9 cellular contexts compared by ENCODE assay signal in the genomic region with DNA sequence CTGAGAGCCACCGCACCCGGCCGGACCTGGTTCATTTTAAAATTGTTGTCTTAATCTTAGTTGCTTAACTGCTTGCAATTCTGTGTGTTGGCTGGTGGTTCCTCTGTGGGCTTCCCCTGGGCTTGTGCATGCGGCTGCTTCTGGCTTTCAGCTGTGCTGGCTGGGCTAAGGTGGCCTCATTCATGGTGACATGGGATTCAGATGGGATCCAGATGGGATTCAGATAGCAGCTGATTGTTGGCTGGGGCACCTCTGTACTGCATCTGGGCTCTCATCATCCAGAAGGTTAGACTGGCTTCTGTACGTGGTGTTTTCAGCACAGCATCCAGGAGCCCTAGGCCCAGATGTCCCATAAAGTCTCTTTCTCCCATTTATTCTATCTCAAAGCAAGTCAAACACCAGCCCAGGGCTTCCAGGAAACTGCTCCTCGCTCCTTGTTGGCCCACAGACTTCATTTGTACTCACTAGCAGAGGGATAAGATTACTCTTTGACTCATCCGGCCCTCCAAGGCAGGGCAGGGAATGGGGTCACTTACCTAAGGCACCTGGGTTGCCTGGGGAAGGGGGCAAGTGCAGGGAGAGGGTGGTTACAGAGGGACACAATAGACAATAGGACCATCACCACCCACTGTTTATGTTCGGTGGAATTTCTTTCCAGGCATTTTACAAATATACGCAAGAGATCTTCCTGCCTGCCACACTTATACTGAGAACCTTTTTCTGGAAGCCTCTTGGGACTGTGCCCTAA. TPM values are rescaled to one million over a fixed set of nuclear protein-coding genes. Genes with fewer than 3 reads are reported as not detected.
DNase-seq lines count a peak whose midpoint lies in the region; ATAC-seq, FAIRE-seq and TF ChIP-seq lines count a peak whose summit lies in the region.
"Had no signal": no experiment of that assay in that cellular context is flagged by ENCODE, and none has a peak within 500 bp of the region (broad histone marks: within the 10 kb centered on the region; RNA-seq: fewer than 3 reads in every experiment).

No MANE protein-coding gene starts in this region.

- in situ Hi-C loops in HepG2 (cut with HindIII; ENCODE audit: extremely low pct_ligation_motif_present, low pct_unique_long_range_greater_than_20kb), result no loop called here

- H2AFZ ChIP-seq in HepG2 (ENCODE audit: low read length), result no peak overlapping the region

- H3K9me3 ChIP-seq in HepG2 (ENCODE audit: low read length) (no peaks in the 10 kb centered on the region), right lobe of liver (no peaks in the 10 kb centered on the region), mesodermal cell (ENCODE audit: control insufficient read depth, low read length) (no peaks in the 10 kb centered on the region)
- H3K9me3 ChIP-seq: Peyer's patch had no signal

- no peak for TF ChIP-seq CTCF in HepG2 (CRISPR knock-in tag; IDR thresholded peaks at IDR 0.05)
- TF ChIP-seq CTCF in right lobe of liver (IDR thresholded peaks at IDR 0.05), result no peak
- TF ChIP-seq CTCF in choroid plexus epithelial cell (conservative IDR thresholded peaks at IDR 0.05; ENCODE audit: low read depth, low read length), result no peak

- peak; percentile 47 for DNase-seq in HepG2 (ENCODE audit: low spot score)
- no peak for DNase-seq in right lobe of liver
- peak; percentile 29 for DNase-seq in choroid plexus epithelial cell (ENCODE audit: low read depth)
- DNase-seq in ureter (ENCODE audit: low spot score), result no peak
- DNase-seq in epidermal melanocyte (ENCODE audit: insufficient read length, low spot score), result no peak
- no peak for DNase-seq in stimulated activated CD4-positive, alpha-beta T cell treated with anti-CD3 and anti-CD28 coated beads, Interleukin-2, amount 100 ng/mL, for 48 hours
- no peak for DNase-seq in GM12891 (ENCODE audit: insufficient read length, low spot score)
- DNase-seq: Peyer's patch had no signal

- BruUV-seq in HepG2 (replicated peaks; lab: Mats Ljungman, UMichigan), result no TSS peak

- H3K9ac ChIP-seq in HepG2 (ENCODE audit: insufficient read depth, low read depth, low read length), result peak overlapping the region; percentile 3; the same call in 1 of the 2 replicates

- POLR2A ChIA-PET in HepG2 (lab: Yijun Ruan, JAX), result interaction anchor here (1.9 kb wide), 1 partner anchor 10 kb away, joined by 8 read pairs; a partner anchor contains a TSS

- TF ChIP-seq EP300 in HepG2 (IDR thresholded peaks at IDR 0.05; ENCODE audit: low read depth in 2 of 2, low read length in 2 of 2) (no peak), HepG2 (CRISPR knock-in tag; IDR thresholded peaks at IDR 0.05; ENCODE audit: borderline replicate concordance) (no peak)

- no peak for FAIRE-seq in HepG2 (lab: Jason Lieb, UNC)
- no peak for FAIRE-seq in GM12891 (lab: Jason Lieb, UNC)

- no peak overlapping the region for H3K4me3 ChIP-seq in HepG2 (replicated peaks in 1 of 3; ENCODE audit: insufficient read depth in 1 of 3, low read depth in 2 of 3, low read length in 3 of 3)
- no peak overlapping the region for H3K4me3 ChIP-seq in right lobe of liver
- H3K4me3 ChIP-seq in choroid plexus epithelial cell (ENCODE audit: low read depth, low read length), result no peak overlapping the region
- H3K4me3 ChIP-seq in mesodermal cell (ENCODE audit: extremely low read depth, insufficient read depth, low read length, poor library complexity, severe bottlenecking), result no peak overlapping the region
- H3K4me3 ChIP-seq: Peyer's patch had no signal

- H3K36me3 ChIP-seq in HepG2 (replicated peaks in 1 of 2; ENCODE audit: control insufficient read depth in 1 of 2, insufficient read depth in 2 of 2, low read length in 2 of 2) (no peaks in the 10 kb centered on the region), right lobe of liver (no peaks in the 10 kb centered on the region), mesodermal cell (ENCODE audit: control insufficient read depth, insufficient read depth, low read length) (peaks cover 4% of the 10 kb centered on the region)
- H3K36me3 ChIP-seq: Peyer's patch had no signal

- TF ChIP-seq POLR2A in HepG2 (IDR thresholded peaks at IDR 0.05; ENCODE audit: insufficient read depth in 1 of 2, low read depth in 2 of 2, low read length in 2 of 2), result no peak
- no peak for TF ChIP-seq POLR2A in right lobe of liver (IDR thresholded peaks at IDR 0.05)
- no peak for TF ChIP-seq POLR2A in GM12891 (IDR thresholded peaks at IDR 0.05; ENCODE audit: low read depth, low read length)

- H3K4me2 ChIP-seq in HepG2 (ENCODE audit: low read depth, low read length), result peak overlapping the region; percentile 36

- peaks cover 75% of the 10 kb centered on the region for H3K4me1 ChIP-seq in HepG2 (ENCODE audit: insufficient read depth, low read length)
- H3K4me1 ChIP-seq in right lobe of liver, result peaks cover 0 to 12% (median 3%) of the 10 kb centered on the region in 4 donors
- H3K4me1 ChIP-seq in mesodermal cell (ENCODE audit: control insufficient read depth, insufficient read depth, low read length, poor library complexity, severe bottlenecking), result peaks cover 17% of the 10 kb centered on the region

- peak overlapping the region; percentile 9 for H3K27ac ChIP-seq in HepG2 (ENCODE audit: extremely low read length, insufficient read depth, low read length)
- H3K27ac ChIP-seq in right lobe of liver, result no peak overlapping the region
- H3K27ac ChIP-seq in mesodermal cell (ENCODE audit: low read depth, low read length, severe bottlenecking), result peak overlapping the region; percentile 66

- intact Hi-C loops in HepG2 (cut with micrococcal nuclease; ENCODE audit: unreplicated experiment) (no loop called here), right lobe of liver (cut with DNase I) (no loop called here)

- no peak for ATAC-seq in HepG2
- no peak for ATAC-seq in right lobe of liver

- no peak for TF ChIP-seq RAD21 in HepG2 (CRISPR knock-in tag; IDR thresholded peaks at IDR 0.05)

- WGBS in HepG2 (ENCODE audit: low lambda C conversion rate), result 50% methylated on average over 9 of the region's 9 CpGs
- WGBS in right lobe of liver (ENCODE audit: insufficient coverage, low coverage, low lambda C conversion rate, missing lambda C conversion rate), result 72% methylated on average over 8 of the region's 9 CpGs
- WGBS in mesodermal cell (ENCODE audit: insufficient coverage in 2 of 2), 2 experiments, result 74 to 77% methylated on average over 5 to 7 of the region's 9 CpGs

- H3K27me3 ChIP-seq in HepG2 (ENCODE audit: control insufficient read depth in 1 of 2, insufficient read depth in 2 of 2, low read length in 2 of 2) (no peaks in the 10 kb centered on the region), right lobe of liver (no peaks in the 10 kb centered on the region)
- H3K27me3 ChIP-seq: Peyer's patch had no signal

- CTCF ChIA-PET in HepG2 (lab: Yijun Ruan, JAX; ENCODE audit: low intra/inter-chr PET ratio, low total read pairs), result no interaction called here

- no peaks in the 10 kb centered on the region for H3K79me2 ChIP-seq in HepG2 (ENCODE audit: insufficient read depth, low read length)

- H4K20me1 ChIP-seq in HepG2 (ENCODE audit: insufficient read depth, low read length), result no peaks in the 10 kb centered on the region

RNA-seq across cellular contexts. Expression of a gene that starts 10.2 kb away (rescaled TPM):
- total RNA-seq in HepG2 (2016; rRNA removed; fragmentation: Illumina TruSeq; extraction: Trizol), result 21.4 and 30.5 TPM in 2 replicates
- 17.9 and 19.8 TPM in 2 replicates for total RNA-seq in HepG2 (2016; cell fraction: cytosol; rRNA removed; fragmentation: Illumina TruSeq; extraction: Trizol; ENCODE audit: low read depth)
- total RNA-seq in HepG2 (2016; cell fraction: insoluble cytoplasmic fraction; rRNA removed; fragmentation: Illumina TruSeq; extraction: Trizol), result 16.4 and 29.4 TPM in 2 replicates
- 40.2 and 46.0 TPM in 2 replicates for total RNA-seq in HepG2 (2016; cell fraction: membrane; rRNA removed; fragmentation: Illumina TruSeq; extraction: Trizol)
- 19.8 and 24.1 TPM in 2 replicates for total RNA-seq in HepG2 (2016; cell fraction: nucleus; rRNA removed; fragmentation: Illumina TruSeq; extraction: Trizol)
- 93.9 and 105 TPM in 2 replicates for polyA plus RNA-seq in HepG2 (2011; rRNA removed)
- polyA plus RNA-seq in HepG2 (2011; cell fraction: cytosol; rRNA removed), result 58.6 and 81.5 TPM in 2 replicates
- polyA plus RNA-seq in HepG2 (2011; cell fraction: nucleus; rRNA removed), result 45.3 and 46.9 TPM in 2 replicates
- 29.0 and 44.1 TPM in 2 replicates for polyA plus RNA-seq in HepG2 (2012)
- polyA plus RNA-seq in HepG2 (2016; cell fraction: cytosol; fragmentation: Illumina TruSeq; extraction: Trizol; ENCODE audit: low read depth), result 31.6 and 35.7 TPM in 2 replicates
- polyA plus RNA-seq in HepG2 (2016; cell fraction: insoluble cytoplasmic fraction; fragmentation: Illumina TruSeq; extraction: Trizol; ENCODE audit: low read depth), result 33.1 and 37.1 TPM in 2 replicates
- polyA plus RNA-seq in HepG2 (2016; cell fraction: membrane; fragmentation: Illumina TruSeq; extraction: Trizol; ENCODE audit: low read depth), result 65.7 and 67.3 TPM in 2 replicates
- polyA plus RNA-seq in HepG2 (2016; cell fraction: nucleus; fragmentation: Illumina TruSeq; extraction: Trizol; ENCODE audit: insufficient read depth, low read depth), result 60.4 and 64.9 TPM in 2 replicates
- polyA minus RNA-seq in HepG2 (2011; rRNA and poly(A)+ RNA removed; ENCODE audit: low replicate concordance), result 171 and 190 TPM in 2 replicates
- polyA minus RNA-seq in HepG2 (2011; cell fraction: cytosol; rRNA and poly(A)+ RNA removed), result 44.9 and 49.0 TPM in 2 replicates
- polyA minus RNA-seq in HepG2 (2011; cell fraction: nucleus; rRNA and poly(A)+ RNA removed), result 12.5 and 14.5 TPM in 2 replicates
- 10 to 100 TPM in 5 of 6 experiments, 1 to 10 TPM in 1; 6.9 to 25.3 (median 13.7) TPM for total RNA-seq in right lobe of liver
- 40.5 TPM for polyA plus RNA-seq in mesodermal cell (2013, experiment 1 of 2)
- polyA plus RNA-seq in mesodermal cell (2013, experiment 2 of 2), result 35.7 TPM
- 31.3 TPM for total RNA-seq in ureter
- polyA plus RNA-seq in GM12891 (2012; ENCODE audit: low read depth, missing spikeins), result 10.1 TPM

RNA-seq across cellular contexts. Expression of a gene that starts 26.9 kb away (rescaled TPM):
- total RNA-seq in HepG2 (2016; rRNA removed; fragmentation: Illumina TruSeq; extraction: Trizol) (12.1 and 18.5 TPM in 2 replicates), right lobe of liver (100 to 1,000 TPM; 130 to 182 (median 152) TPM), ureter (59.3 TPM)
- total RNA-seq in HepG2 (2016; cell fraction: cytosol; rRNA removed; fragmentation: Illumina TruSeq; extraction: Trizol; ENCODE audit: low read depth), result 9.1 and 9.9 TPM in 2 replicates
- 11.0 and 17.4 TPM in 2 replicates for total RNA-seq in HepG2 (2016; cell fraction: insoluble cytoplasmic fraction; rRNA removed; fragmentation: Illumina TruSeq; extraction: Trizol)
- 19.9 and 21.0 TPM in 2 replicates for total RNA-seq in HepG2 (2016; cell fraction: membrane; rRNA removed; fragmentation: Illumina TruSeq; extraction: Trizol)
- total RNA-seq in HepG2 (2016; cell fraction: nucleus; rRNA removed; fragmentation: Illumina TruSeq; extraction: Trizol), result 8.1 and 9.8 TPM in 2 replicates
- 28.2 and 43.0 TPM in 2 replicates for polyA plus RNA-seq in HepG2 (2011; rRNA removed)
- 31.3 and 41.1 TPM in 2 replicates for polyA plus RNA-seq in HepG2 (2011; cell fraction: cytosol; rRNA removed)
- 47.8 and 49.8 TPM in 2 replicates for polyA plus RNA-seq in HepG2 (2011; cell fraction: nucleus; rRNA removed)
- polyA plus RNA-seq in HepG2 (2012), result 33.9 and 49.4 TPM in 2 replicates
- polyA plus RNA-seq in HepG2 (2016; cell fraction: cytosol; fragmentation: Illumina TruSeq; extraction: Trizol; ENCODE audit: low read depth), result 8.7 and 9.3 TPM in 2 replicates
- 24.7 and 26.6 TPM in 2 replicates for polyA plus RNA-seq in HepG2 (2016; cell fraction: insoluble cytoplasmic fraction; fragmentation: Illumina TruSeq; extraction: Trizol; ENCODE audit: low read depth)
- 16.8 and 19.0 TPM in 2 replicates for polyA plus RNA-seq in HepG2 (2016; cell fraction: membrane; fragmentation: Illumina TruSeq; extraction: Trizol; ENCODE audit: low read depth)
- 21.1 and 24.6 TPM in 2 replicates for polyA plus RNA-seq in HepG2 (2016; cell fraction: nucleus; fragmentation: Illumina TruSeq; extraction: Trizol; ENCODE audit: insufficient read depth, low read depth)
- polyA minus RNA-seq in HepG2 (2011; rRNA and poly(A)+ RNA removed; ENCODE audit: low replicate concordance), result 12.1 and 28.5 TPM in 2 replicates
- 56.9 and 63.6 TPM in 2 replicates for polyA minus RNA-seq in HepG2 (2011; cell fraction: cytosol; rRNA and poly(A)+ RNA removed)
- polyA minus RNA-seq in HepG2 (2011; cell fraction: nucleus; rRNA and poly(A)+ RNA removed), result 21.4 and 26.7 TPM in 2 replicates
- polyA plus RNA-seq in mesodermal cell (2013, experiment 1 of 2), result 23.6 TPM
- polyA plus RNA-seq in mesodermal cell (2013, experiment 2 of 2), result 19.7 TPM
- 0.60 TPM for polyA plus RNA-seq in GM12891 (2012; ENCODE audit: low read depth, missing spikeins)

RNA-seq across cellular contexts. Expression of a gene that starts 50.8 kb away (rescaled TPM):
- total RNA-seq in HepG2 (2016; rRNA removed; fragmentation: Illumina TruSeq; extraction: Trizol) (81.3 and 85.1 TPM in 2 replicates), right lobe of liver (10 to 100 TPM; 38.2 to 49.4 (median 44.3) TPM), ureter (120 TPM)
- 39.8 and 41.0 TPM in 2 replicates for total RNA-seq in HepG2 (2016; cell fraction: cytosol; rRNA removed; fragmentation: Illumina TruSeq; extraction: Trizol; ENCODE audit: low read depth)
- 75.7 and 82.4 TPM in 2 replicates for total RNA-seq in HepG2 (2016; cell fraction: insoluble cytoplasmic fraction; rRNA removed; fragmentation: Illumina TruSeq; extraction: Trizol)
- total RNA-seq in HepG2 (2016; cell fraction: membrane; rRNA removed; fragmentation: Illumina TruSeq; extraction: Trizol), result 77.9 and 85.1 TPM in 2 replicates
- 90.9 and 96.1 TPM in 2 replicates for total RNA-seq in HepG2 (2016; cell fraction: nucleus; rRNA removed; fragmentation: Illumina TruSeq; extraction: Trizol)
- polyA plus RNA-seq in HepG2 (2011; rRNA removed), result 102 and 132 TPM in 2 replicates
- 86.6 and 115 TPM in 2 replicates for polyA plus RNA-seq in HepG2 (2011; cell fraction: cytosol; rRNA removed)
- 112 and 127 TPM in 2 replicates for polyA plus RNA-seq in HepG2 (2011; cell fraction: nucleus; rRNA removed)
- polyA plus RNA-seq in HepG2 (2012), result 131 and 175 TPM in 2 replicates
- polyA plus RNA-seq in HepG2 (2016; cell fraction: cytosol; fragmentation: Illumina TruSeq; extraction: Trizol; ENCODE audit: low read depth), result 88.5 and 88.7 TPM in 2 replicates
- 203 and 260 TPM in 2 replicates for polyA plus RNA-seq in HepG2 (2016; cell fraction: insoluble cytoplasmic fraction; fragmentation: Illumina TruSeq; extraction: Trizol; ENCODE audit: low read depth)
- polyA plus RNA-seq in HepG2 (2016; cell fraction: membrane; fragmentation: Illumina TruSeq; extraction: Trizol; ENCODE audit: low read depth), result 179 and 185 TPM in 2 replicates
- 152 and 171 TPM in 2 replicates for polyA plus RNA-seq in HepG2 (2016; cell fraction: nucleus; fragmentation: Illumina TruSeq; extraction: Trizol; ENCODE audit: insufficient read depth, low read depth)
- polyA minus RNA-seq in HepG2 (2011; rRNA and poly(A)+ RNA removed; ENCODE audit: low replicate concordance), result 54.3 and 62.1 TPM in 2 replicates
- 50.5 and 51.3 TPM in 2 replicates for polyA minus RNA-seq in HepG2 (2011; cell fraction: cytosol; rRNA and poly(A)+ RNA removed)
- polyA minus RNA-seq in HepG2 (2011; cell fraction: nucleus; rRNA and poly(A)+ RNA removed), result 273 and 299 TPM in 2 replicates
- polyA plus RNA-seq in mesodermal cell (2013, experiment 1 of 2), result 144 TPM
- 165 TPM for polyA plus RNA-seq in mesodermal cell (2013, experiment 2 of 2)
- polyA plus RNA-seq in GM12891 (2012; ENCODE audit: low read depth, missing spikeins), result 104 TPM

Comparison
In these comparisons a context has a peak if more than half of its experiments do, and no peak if none do; other contexts are left out.
1. DNase-seq: peak in HepG2 (single experiment) and choroid plexus epithelial cell (single experiment); none in right lobe of liver (0 of 3), ureter (single experiment), epidermal melanocyte (single experiment), stimulated activated CD4-positive, alpha-beta T cell treated with anti-CD3 and anti-CD28 coated beads, Interleukin-2, amount 100 ng/mL, for 48 hours (0 of 2) and GM12891 (single experiment).
2. H3K27ac ChIP-seq: peak in HepG2 (single experiment) and mesodermal cell (single experiment); none in right lobe of liver (0 of 3).